In the genomic region with DNA sequence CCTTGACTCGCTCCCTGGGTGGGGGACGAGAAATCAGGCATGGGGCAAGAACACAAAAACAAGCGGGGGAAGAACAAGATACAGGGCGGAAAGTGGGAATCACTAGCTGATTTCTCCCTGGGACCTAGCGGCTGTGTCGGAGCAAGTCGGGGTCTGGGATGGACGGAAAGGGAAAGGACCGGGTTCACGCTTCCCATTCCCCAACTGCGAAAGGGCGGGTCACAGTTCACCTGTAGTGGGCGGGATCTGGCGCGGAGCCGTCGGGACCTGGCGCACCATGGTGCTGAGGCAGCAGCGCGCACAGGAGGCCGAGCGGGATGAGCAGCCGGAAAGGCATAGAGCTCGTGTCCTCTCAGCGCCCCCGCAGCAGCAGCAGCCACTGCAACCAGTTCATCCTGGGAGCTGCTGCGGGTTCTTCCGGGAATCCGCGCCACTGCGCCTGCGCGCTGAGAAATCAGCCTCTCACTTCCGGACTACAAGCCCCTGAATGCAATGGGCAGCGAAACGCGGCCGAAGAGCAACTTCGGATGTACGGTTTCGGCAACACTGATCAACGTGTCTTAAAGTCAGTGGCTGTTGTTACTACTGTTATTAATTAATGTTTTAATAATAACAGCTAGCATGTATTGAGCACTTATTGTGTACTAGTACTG, we compare ENCODE assay signal across 8 cellular contexts. TPM values are rescaled to one million over a fixed set of nuclear protein-coding genes. Genes with fewer than 3 reads are reported as not detected.
DNase-seq lines count a peak whose midpoint lies in the region; FAIRE-seq and TF ChIP-seq lines count a peak whose summit lies in the region.

A gene with protein sequence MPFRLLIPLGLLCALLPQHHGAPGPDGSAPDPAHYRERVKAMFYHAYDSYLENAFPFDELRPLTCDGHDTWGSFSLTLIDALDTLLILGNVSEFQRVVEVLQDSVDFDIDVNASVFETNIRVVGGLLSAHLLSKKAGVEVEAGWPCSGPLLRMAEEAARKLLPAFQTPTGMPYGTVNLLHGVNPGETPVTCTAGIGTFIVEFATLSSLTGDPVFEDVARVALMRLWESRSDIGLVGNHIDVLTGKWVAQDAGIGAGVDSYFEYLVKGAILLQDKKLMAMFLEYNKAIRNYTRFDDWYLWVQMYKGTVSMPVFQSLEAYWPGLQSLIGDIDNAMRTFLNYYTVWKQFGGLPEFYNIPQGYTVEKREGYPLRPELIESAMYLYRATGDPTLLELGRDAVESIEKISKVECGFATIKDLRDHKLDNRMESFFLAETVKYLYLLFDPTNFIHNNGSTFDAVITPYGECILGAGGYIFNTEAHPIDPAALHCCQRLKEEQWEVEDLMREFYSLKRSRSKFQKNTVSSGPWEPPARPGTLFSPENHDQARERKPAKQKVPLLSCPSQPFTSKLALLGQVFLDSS (minus strand): TSS at position 415 of the 653 bp plus-strand sequence. CDS start 78 bp downstream, at position 337.

- no peak within 1 kb of the TSS for H3K4ac ChIP-seq in neuronal stem cell (ENCODE audit: low read length)

- peak; percentile 84 for DNase-seq in GDM1 (lab: John Stamatoyannopoulos, UW)
- DNase-seq in HFF-Myc (ENCODE audit: extremely low read depth, low read depth), result peak; percentile 88
- peak; percentile 97 for DNase-seq in NB4 (ENCODE audit: low read depth)
- DNase-seq in SK-N-DZ (ENCODE audit: low spot score), result peak; percentile 98
- DNase-seq in activated naive CD4-positive, alpha-beta T cell treated with Interleukin-2 at 50 U/mL for 16 hours, result peak; percentile 94
- DNase-seq in frontal cortex (ENCODE audit: low spot score in 2 of 2), result peak; percentile 84 to 94
- DNase-seq in neuronal stem cell (ENCODE audit: low spot score), result peak; percentile 93

- H3K27ac ChIP-seq in neuronal stem cell (replicated peaks; ENCODE audit: low read length) (peak within 1 kb of the TSS; percentile 60), subcutaneous abdominal adipose tissue (ENCODE audit: low read depth, low read length) (peak within 1 kb of the TSS; percentile 84)

- FAIRE-seq in frontal cortex (lab: Jason Lieb, UNC), result no peak

- H4K91ac ChIP-seq in neuronal stem cell (ENCODE audit: low read depth, low read length, poor library complexity), result no peak within 1 kb of the TSS

- H2AFZ ChIP-seq in neuronal stem cell (ENCODE audit: low read length), result peak within 1 kb of the TSS; percentile 94

- no peak within 1 kb of the TSS for H3K14ac ChIP-seq in neuronal stem cell (ENCODE audit: low read length)

- peak within 1 kb of the TSS; percentile 76 for H2BK12ac ChIP-seq in neuronal stem cell (ENCODE audit: low read length)

- no peaks in the 10 kb centered on the region for H3K27me3 ChIP-seq in neuronal stem cell (ENCODE audit: control insufficient read depth in 3 of 3, insufficient read depth in 3 of 3, low read depth in 1 of 3, low read length in 3 of 3)
- no peaks in the 10 kb centered on the region for H3K27me3 ChIP-seq in subcutaneous abdominal adipose tissue (ENCODE audit: control insufficient read depth in 5 of 5, insufficient read depth in 4 of 5, low read length in 5 of 5)

- peak within 1 kb of the TSS; percentile 94 for H3K23ac ChIP-seq in neuronal stem cell (ENCODE audit: low read depth, low read length, poor library complexity)

- no peak within 1 kb of the TSS for H2BK15ac ChIP-seq in neuronal stem cell (ENCODE audit: low read length)

- H3K9me3 ChIP-seq in neuronal stem cell (replicated peaks in 1 of 2; ENCODE audit: control insufficient read depth in 2 of 2, insufficient read depth in 1 of 2, low read depth in 1 of 2, low read length in 2 of 2) (no peaks in the 10 kb centered on the region), subcutaneous abdominal adipose tissue (ENCODE audit: control insufficient read depth in 5 of 5, low read length in 5 of 5) (no peaks in the 10 kb centered on the region)

- peak within 1 kb of the TSS; percentile 67 for H2BK5ac ChIP-seq in neuronal stem cell (ENCODE audit: low read length)

- H3K4me3 ChIP-seq in HFF-Myc (replicated peaks; ENCODE audit: low read depth, low read length) (peak within 1 kb of the TSS; percentile 91), NB4 (ENCODE audit: low read depth, low read length) (peak within 1 kb of the TSS; percentile 96), neuronal stem cell (ENCODE audit: low read length in 2 of 2) (peak within 1 kb of the TSS; percentile 71 to 89), subcutaneous abdominal adipose tissue (ENCODE audit: low read depth in 1 of 5, low read length in 5 of 5) (peak within 1 kb of the TSS; percentile 79 to 97 (median 95))

- peak; percentile 85 for TF ChIP-seq POLR2A in NB4 (IDR thresholded peaks at IDR 0.05; ENCODE audit: extremely low read depth, insufficient read length)

- peak within 1 kb of the TSS; percentile 82 for H2AK5ac ChIP-seq in neuronal stem cell (ENCODE audit: low read depth, low read length)

- TF ChIP-seq CTCF in HFF-Myc (IDR thresholded peaks at IDR 0.05; ENCODE audit: low read depth, low read length, missing control alignments) (no peak), NB4 (IDR thresholded peaks at IDR 0.05; ENCODE audit: low read depth, low read length) (no peak)

- no CpG with 5 or more reads among the region's 42 CpGs for WGBS in neuronal stem cell (ENCODE audit: extremely low coverage in 2 of 2, insufficient read length in 2 of 2, insufficient replicate concordance in 1 of 2), 2 donors

- H3K9ac ChIP-seq in neuronal stem cell (ENCODE audit: low read depth, low read length, poor library complexity), result peak within 1 kb of the TSS; percentile 94
- H3K9ac ChIP-seq in subcutaneous abdominal adipose tissue (ENCODE audit: low read length in 5 of 5), result peak within 1 kb of the TSS; percentile 56 to 96 (median 88)

- H3K36me3 ChIP-seq in neuronal stem cell (replicated peaks in 1 of 2; ENCODE audit: control insufficient read depth in 2 of 2, insufficient read depth in 2 of 2, low read length in 2 of 2) (no peaks in the 10 kb centered on the region), subcutaneous abdominal adipose tissue (ENCODE audit: control insufficient read depth in 5 of 5, insufficient read depth in 5 of 5, low read length in 5 of 5) (peaks cover 0 to 19% (median 10%) of the 10 kb centered on the region in 5 donors)

- peak within 1 kb of the TSS; percentile 90 for H3K18ac ChIP-seq in neuronal stem cell (ENCODE audit: low read length)

- no peaks in the 10 kb centered on the region for H3K79me1 ChIP-seq in neuronal stem cell (ENCODE audit: low read depth, low read length)

- H4K8ac ChIP-seq in neuronal stem cell (ENCODE audit: low read depth, low read length), result no peak within 1 kb of the TSS

- no peak within 1 kb of the TSS for H2BK120ac ChIP-seq in neuronal stem cell (ENCODE audit: low read depth, low read length)

- H3K4me2 ChIP-seq in neuronal stem cell (ENCODE audit: insufficient read depth, low read length, poor library complexity, severe bottlenecking), result peak within 1 kb of the TSS; percentile 99

- peaks cover 0 to 6% of the 10 kb centered on the region in 2 donors for H3K4me1 ChIP-seq in neuronal stem cell (ENCODE audit: control insufficient read depth in 2 of 2, insufficient read depth in 1 of 2, low read depth in 1 of 2, low read length in 2 of 2)
- peaks cover 5 to 43% (median 34%) of the 10 kb centered on the region in 5 donors for H3K4me1 ChIP-seq in subcutaneous abdominal adipose tissue (ENCODE audit: control insufficient read depth in 5 of 5, insufficient read depth in 5 of 5, low read length in 5 of 5)

RNA-seq across cellular contexts. Expression of the gene that starts here (rescaled TPM):
- polyA plus RNA-seq in SK-N-DZ (2014; cell fraction: cytosol; rRNA removed), result 20.0 and 21.7 TPM in 2 replicates
- 9.9 and 11.6 TPM in 2 replicates for polyA plus RNA-seq in SK-N-DZ (2014; cell fraction: nucleus; rRNA removed)
- total RNA-seq in frontal cortex, result 11.0 TPM
- polyA plus RNA-seq in neuronal stem cell (2013, experiment 1 of 2), result 11.0 TPM
- polyA plus RNA-seq in neuronal stem cell (2013, experiment 2 of 2), result 10.4 TPM

Comparison
In these comparisons a context has a peak if more than half of its experiments do, and no peak if none do; other contexts are left out.
1. Peak in every context shown above with its lines: DNase-seq, H3K4me3 ChIP-seq and H3K27ac ChIP-seq.